Comparison of ENCODE assay signal across 8 cellular contexts in genomic region chr2:44191739-44192138, GRCh38. TPM values are rescaled to one million over a fixed set of nuclear protein-coding genes. Genes with fewer than 3 reads are reported as not detected.
DNase-seq lines count a peak whose midpoint lies in the region; ATAC-seq lines count a peak whose summit lies in the region.

No MANE protein-coding gene starts in this region.

- peaks cover 68% of the 10 kb centered on the region for H3K4me1 Mint-ChIP-seq in dendritic cell treated with granulocyte-macrophage colony-stimulating factor and Interleukin-4, amounts not matched to agents 40 ng/mL and 50 ng/mL, for 4 days (ENCODE audit: low read depth)

- intact Hi-C loops in dendritic cell treated with granulocyte-macrophage colony-stimulating factor and Interleukin-4, amounts not matched to agents 40 ng/mL and 50 ng/mL, for 4 days (cut with micrococcal nuclease) = no loop called here
- intact Hi-C loops in Right ventricle myocardium superior (cut with DNase I) = no loop called here

- ATAC-seq in GM18511 (IDR thresholded peaks at IDR 0.05; ENCODE audit: unreplicated experiment) (peak; percentile 89), GM21390 (IDR thresholded peaks at IDR 0.05; ENCODE audit: unreplicated experiment) (peak; percentile 89), HG03280 (IDR thresholded peaks at IDR 0.05; ENCODE audit: unreplicated experiment) (peak; percentile 94), Right ventricle myocardium superior (ENCODE audit: poor library complexity) (no peak)

- H3K4me3 Mint-ChIP-seq in dendritic cell treated with granulocyte-macrophage colony-stimulating factor and Interleukin-4, amounts not matched to agents 40 ng/mL and 50 ng/mL, for 4 days = peak overlapping the region; percentile 28

- no peak for DNase-seq in Right ventricle myocardium superior
- no peak for DNase-seq in HK-2 (ENCODE audit: unreplicated experiment)
- DNase-seq in activated gamma-delta T cell treated with Interleukin-2 at 50 U/mL for 16 hours = no peak
- DNase-seq in T-helper 9 cell = no peak

- no peaks in the 10 kb centered on the region for H3K9me3 Mint-ChIP-seq in dendritic cell treated with granulocyte-macrophage colony-stimulating factor and Interleukin-4, amounts not matched to agents 40 ng/mL and 50 ng/mL, for 4 days

- peak overlapping the region; percentile 74 for H3K27ac Mint-ChIP-seq in dendritic cell treated with granulocyte-macrophage colony-stimulating factor and Interleukin-4, amounts not matched to agents 40 ng/mL and 50 ng/mL, for 4 days

- no peaks in the 10 kb centered on the region for H3K27me3 Mint-ChIP-seq in dendritic cell treated with granulocyte-macrophage colony-stimulating factor and Interleukin-4, amounts not matched to agents 40 ng/mL and 50 ng/mL, for 4 days

- H3K36me3 Mint-ChIP-seq in dendritic cell treated with granulocyte-macrophage colony-stimulating factor and Interleukin-4, amounts not matched to agents 40 ng/mL and 50 ng/mL, for 4 days (ENCODE audit: low read depth) = peaks cover 9% of the 10 kb centered on the region

RNA-seq across cellular contexts. Expression of gene PPM1B, which starts 23.1 kb away (rescaled TPM):
- 54.8 TPM for total RNA-seq in Right ventricle myocardium superior
